Comparison of ENCODE assay signal across 9 cellular contexts in genomic region chr12:4809449-4810218, GRCh38.
DNase-seq lines count a peak whose midpoint lies in the region; ATAC-seq and TF ChIP-seq lines count a peak whose summit lies in the region.
"Had no signal": no experiment of that assay in that cellular context is flagged by ENCODE, and none has a peak within 500 bp of the region (broad histone marks: within the 10 kb centered on the region; RNA-seq: fewer than 3 reads in every experiment).

No MANE protein-coding gene starts in this region.

- no peaks in the 10 kb centered on the region for H3K9me3 Mint-ChIP-seq in CD8-positive, alpha-beta memory T cell

- DNase-seq in CD8-positive, alpha-beta memory T cell: no peak
- DNase-seq in NCI-H345 (lab: John Stamatoyannopoulos, UW) (peak; percentile 52), esophagus muscularis mucosa (ENCODE audit: extremely low spot score) (no peak), ovary (no peak), NCI-H510A (lab: John Stamatoyannopoulos, UW) (no peak)
- DNase-seq: amniotic stem cell had no signal

- H3K4me3 ChIP-seq in CD8-positive, alpha-beta memory T cell (ENCODE audit: low read length): no peak overlapping the region
- H3K4me3 ChIP-seq in esophagus muscularis mucosa (peak overlapping the region; percentile 49 to 58 (median 54)), ovary (peak overlapping the region; percentile 18)

- intact Hi-C loops in esophagus muscularis mucosa (cut with DNase I): no loop called here
- intact Hi-C loops in ovary (cut with DNase I): no loop called here

- H3K36me3 Mint-ChIP-seq in CD8-positive, alpha-beta memory T cell: peaks cover 0 to 5% (median 0%) of the 10 kb centered on the region in 3 donors

- H3K27me3 Mint-ChIP-seq in CD8-positive, alpha-beta memory T cell: peaks cover 25 to 32% of the 10 kb centered on the region in 2 donors

- H3K27me3 ChIP-seq in CD8-positive, alpha-beta memory T cell (ENCODE audit: insufficient read depth, low read length, poor library complexity, severe bottlenecking): no peaks in the 10 kb centered on the region
- peaks cover 0 to 66% (median 16%) of the 10 kb centered on the region in 4 donors for H3K27me3 ChIP-seq in esophagus muscularis mucosa
- H3K27me3 ChIP-seq in ovary: no peaks in the 10 kb centered on the region

- TF ChIP-seq EP300 in esophagus muscularis mucosa (IDR thresholded peaks at IDR 0.05) (no peak), ovary (IDR thresholded peaks at IDR 0.05) (no peak)

- no peaks in the 10 kb centered on the region for H3K36me3 ChIP-seq in CD8-positive, alpha-beta memory T cell (ENCODE audit: insufficient read depth, low read length)
- H3K36me3 ChIP-seq in esophagus muscularis mucosa (no peaks in the 10 kb centered on the region), ovary (no peaks in the 10 kb centered on the region)

- peak overlapping the region; percentile 30 to 80 (median 73) for H3K4me3 Mint-ChIP-seq in CD8-positive, alpha-beta memory T cell

- WGBS in esophagus muscularis mucosa: 6% methylated on average over 13 of the region's 80 CpGs
- 0% methylated on average over 43 to 80 of the region's 80 CpGs for WGBS in ovary, 3 donors

- POLR2A ChIA-PET in CD8-positive, alpha-beta memory T cell (lab: Charles Lee): no interaction called here

- no peak for ATAC-seq in GM18858 (IDR thresholded peaks at IDR 0.05; ENCODE audit: unreplicated experiment)
- no peak for ATAC-seq in GM21360 (IDR thresholded peaks at IDR 0.05; ENCODE audit: unreplicated experiment)
- no peak for ATAC-seq in GM21619 (IDR thresholded peaks at IDR 0.05; ENCODE audit: unreplicated experiment)

- no peak for TF ChIP-seq CTCF in esophagus muscularis mucosa (IDR thresholded peaks at IDR 0.05)
- no peak for TF ChIP-seq CTCF in ovary (IDR thresholded peaks at IDR 0.05)

- H3K4me1 Mint-ChIP-seq in CD8-positive, alpha-beta memory T cell: peaks cover 39 to 61% (median 50%) of the 10 kb centered on the region in 3 donors

- H3K9me3 ChIP-seq in CD8-positive, alpha-beta memory T cell (ENCODE audit: low read length): no peaks in the 10 kb centered on the region
- H3K9me3 ChIP-seq in esophagus muscularis mucosa: no peaks in the 10 kb centered on the region
- no peaks in the 10 kb centered on the region for H3K9me3 ChIP-seq in ovary

- no peak for TF ChIP-seq POLR2A in esophagus muscularis mucosa (IDR thresholded peaks at IDR 0.05; ENCODE audit: low read depth)
- no peak for TF ChIP-seq POLR2A in ovary (IDR thresholded peaks at IDR 0.05)

- peaks cover 22% of the 10 kb centered on the region for H3K4me1 ChIP-seq in CD8-positive, alpha-beta memory T cell (ENCODE audit: insufficient read depth, low read length)
- H3K4me1 ChIP-seq in esophagus muscularis mucosa (peaks cover 12 to 22% (median 18%) of the 10 kb centered on the region in 4 donors), ovary (ENCODE audit: insufficient read depth) (peaks cover 2% of the 10 kb centered on the region)

- H3K27ac Mint-ChIP-seq in CD8-positive, alpha-beta memory T cell: peak overlapping the region in 1 of 8 donors; percentile 57

- H3K27ac ChIP-seq in CD8-positive, alpha-beta memory T cell (ENCODE audit: low read depth, low read length): no peak overlapping the region
- peak overlapping the region in 1 of 4 donors; percentile 22 for H3K27ac ChIP-seq in esophagus muscularis mucosa (replicated peaks in 1 of 4)
- H3K27ac ChIP-seq in ovary: no peak overlapping the region

- CTCF ChIA-PET in CD8-positive, alpha-beta memory T cell (lab: Charles Lee): no interaction called here
